ENCODE assay signal across 12 cellular contexts in the genomic region with DNA sequence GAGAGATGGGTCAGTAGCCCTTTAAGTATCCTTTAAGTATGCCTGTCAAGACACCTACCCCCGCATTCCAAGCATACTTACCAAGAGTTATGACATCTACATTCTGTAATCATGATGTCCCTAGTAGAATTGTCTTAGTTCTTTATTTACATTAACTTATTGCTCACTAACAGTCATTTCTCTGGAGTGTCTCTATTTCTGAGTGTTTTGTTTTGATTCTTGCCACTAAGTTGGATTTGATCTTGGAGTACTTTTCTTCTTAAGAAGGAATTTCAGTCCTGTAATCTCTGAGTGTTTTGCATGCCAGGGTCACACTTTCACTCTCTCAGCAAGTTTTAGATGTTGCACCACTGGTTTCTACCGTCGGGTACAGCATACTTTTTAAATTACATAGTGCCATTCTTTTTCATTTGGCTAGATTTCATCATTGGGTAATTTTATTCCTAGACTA.
A peak's percentile ranks its signal among the peaks of the same experiment; 100 is the strongest.
DNase-seq lines count a peak whose midpoint lies in the region; ATAC-seq, FAIRE-seq and TF ChIP-seq lines count a peak whose summit lies in the region.
"Had no signal": no experiment of that assay in that cellular context is flagged by ENCODE, and none has a peak within 500 bp of the region (broad histone marks: within the 10 kb centered on the region; RNA-seq: fewer than 3 reads in every experiment).

No MANE protein-coding gene starts in this region.

- peaks cover 3% of the 10 kb centered on the region for H3K9me3 Mint-ChIP-seq in chondrocyte (ENCODE audit: low read depth)

- DNase-seq in AG04449 (ENCODE audit: low read depth, low spot score) (peak; percentile 94), IMR-90 (peak; percentile 90), chondrocyte (ENCODE audit: low spot score) (no peak), lower lobe of right lung (no peak), HT-29 (ENCODE audit: low spot score) (no peak), GM12892 (ENCODE audit: insufficient read length) (no peak), spleen (no peak), gastrocnemius medialis (no peak)
- DNase-seq: NCI-H1694 had no signal

- BruUV-seq in IMR-90 (replicated peaks; lab: Mats Ljungman, UMichigan): no TSS peak

- H3K4me2 ChIP-seq in IMR-90 (ENCODE audit: low read depth, low read length): no peak overlapping the region

- no peak overlapping the region for H2AK9ac ChIP-seq in IMR-90 (replicated peaks; ENCODE audit: low read depth, low read length, poor library complexity)

- H2AK5ac ChIP-seq in IMR-90 (ENCODE audit: low read depth, low read length): no peak overlapping the region

- in situ Hi-C loops in IMR-90 (cut with MboI; ENCODE audit: low sequenced_read_pairs) (no loop called here), gastrocnemius medialis (cut with MboI; ENCODE audit: low sequenced_read_pairs in 4 of 4) (no loop called here)

- H4K91ac ChIP-seq in IMR-90 (ENCODE audit: insufficient read depth, low read depth, low read length): no peak overlapping the region

- H3K56ac ChIP-seq in IMR-90 (ENCODE audit: extremely low read depth, insufficient read depth, low read length): no peak overlapping the region

- TF ChIP-seq POLR2A in IMR-90 (IDR thresholded peaks at IDR 0.05; ENCODE audit: low read depth, low read length): no peak
- TF ChIP-seq POLR2A in GM12892 (IDR thresholded peaks at IDR 0.05; ENCODE audit: low read depth, low read length): no peak
- TF ChIP-seq POLR2A in spleen (IDR thresholded peaks at IDR 0.05): no peak
- TF ChIP-seq POLR2A in gastrocnemius medialis (IDR thresholded peaks at IDR 0.05): no peak

- H3K36me3 Mint-ChIP-seq in chondrocyte (ENCODE audit: low read depth): no peaks in the 10 kb centered on the region

- H4K20me1 ChIP-seq in IMR-90 (ENCODE audit: insufficient read depth, low read length): no peaks in the 10 kb centered on the region

- H3K18ac ChIP-seq in IMR-90 (ENCODE audit: low read depth, low read length): no peak overlapping the region

- no peaks in the 10 kb centered on the region for H3K36me3 ChIP-seq in IMR-90 (ENCODE audit: control insufficient read depth, insufficient read depth, low read length)
- no peaks in the 10 kb centered on the region for H3K36me3 ChIP-seq in lower lobe of right lung
- H3K36me3 ChIP-seq in spleen: no peaks in the 10 kb centered on the region
- H3K36me3 ChIP-seq in gastrocnemius medialis: no peaks in the 10 kb centered on the region
- H3K36me3 ChIP-seq: ascending aorta had no signal

- no peak overlapping the region for H3K14ac ChIP-seq in IMR-90 (replicated peaks; ENCODE audit: low read depth, low read length)

- no peak overlapping the region for H3K9ac ChIP-seq in IMR-90 (ENCODE audit: low read depth, low read length)

- no peak overlapping the region for H2BK120ac ChIP-seq in IMR-90 (ENCODE audit: low read depth, low read length)

- H3K4me3 ChIP-seq in AG04449 (ENCODE audit: low read depth, low read length): no peak overlapping the region
- no peak overlapping the region for H3K4me3 ChIP-seq in IMR-90 (ENCODE audit: insufficient read depth, low read depth, low read length)
- H3K4me3 ChIP-seq in lower lobe of right lung: no peak overlapping the region
- H3K4me3 ChIP-seq in spleen: no peak overlapping the region
- no peak overlapping the region for H3K4me3 ChIP-seq in gastrocnemius medialis
- H3K4me3 ChIP-seq: ascending aorta had no signal

- H3K4me1 ChIP-seq in IMR-90 (ENCODE audit: control insufficient read depth, insufficient read depth, low read length) (peaks cover 16% of the 10 kb centered on the region), lower lobe of right lung (peaks cover 22% of the 10 kb centered on the region), spleen (no peaks in the 10 kb centered on the region), gastrocnemius medialis (no peaks in the 10 kb centered on the region)

- H3K4ac ChIP-seq in IMR-90 (ENCODE audit: low read depth, low read length): no peak overlapping the region

- no peak overlapping the region for H3K23ac ChIP-seq in IMR-90 (ENCODE audit: low read depth, low read length)

- H2BK5ac ChIP-seq in IMR-90 (ENCODE audit: low read depth, low read length, poor library complexity, severe bottlenecking): peak overlapping the region; percentile 86

- H3K9me3 ChIP-seq in IMR-90 (ENCODE audit: control insufficient read depth, insufficient read depth, low read length): no peaks in the 10 kb centered on the region
- H3K9me3 ChIP-seq in lower lobe of right lung: no peaks in the 10 kb centered on the region
- no peaks in the 10 kb centered on the region for H3K9me3 ChIP-seq in spleen
- no peaks in the 10 kb centered on the region for H3K9me3 ChIP-seq in gastrocnemius medialis
- H3K9me3 ChIP-seq: ascending aorta had no signal

- no peaks in the 10 kb centered on the region for H3K79me1 ChIP-seq in IMR-90 (ENCODE audit: low read depth in 1 of 2, low read length in 2 of 2)

- H4K8ac ChIP-seq in IMR-90 (ENCODE audit: low read depth in 2 of 2, low read length in 2 of 2): no peak overlapping the region

- no peak overlapping the region for H3K27ac ChIP-seq in IMR-90 (ENCODE audit: insufficient read depth, low read length)
- H3K27ac ChIP-seq in lower lobe of right lung: peak overlapping the region; percentile 39
- H3K27ac ChIP-seq in spleen: peak overlapping the region in 1 of 8 donors; percentile 22
- no peak overlapping the region for H3K27ac ChIP-seq in gastrocnemius medialis

- TF ChIP-seq RAD21 in IMR-90 (IDR thresholded peaks at IDR 0.05; ENCODE audit: low read length): no peak

- dilution Hi-C loops in IMR-90 (cut with HindIII; ENCODE audit: low sequenced_read_pairs, unreplicated experiment): no loop called here

- H3K4me3 Mint-ChIP-seq in chondrocyte (ENCODE audit: unreplicated experiment): peak overlapping the region; percentile 2

- WGBS in IMR-90 (ENCODE audit: extremely low coverage in 2 of 2, insufficient read length in 1 of 2), 2 experiments: no CpG with 5 or more reads among the region's 3 CpGs
- WGBS in spleen, 5 donors: 75 to 88% (median 79%) methylated on average over 3 of the region's 3 CpGs

- H3K27me3 ChIP-seq in IMR-90 (ENCODE audit: control insufficient read depth, insufficient read depth, low read length) (no peaks in the 10 kb centered on the region), lower lobe of right lung (ENCODE audit: low read depth) (no peaks in the 10 kb centered on the region), spleen (replicated peaks in 1 of 7) (no peaks in the 10 kb centered on the region), gastrocnemius medialis (no peaks in the 10 kb centered on the region)
- H3K27me3 ChIP-seq: ascending aorta had no signal

- H2BK20ac ChIP-seq in IMR-90 (ENCODE audit: low read depth, low read length): no peak overlapping the region

- peaks cover 7% of the 10 kb centered on the region; the same call in 1 of the 2 replicates for H3K9me1 ChIP-seq in IMR-90 (ENCODE audit: insufficient read depth, low read length)

- TF ChIP-seq CTCF in AG04449 (IDR thresholded peaks at IDR 0.05; ENCODE audit: insufficient read depth, low read length, missing control alignments) (no peak), IMR-90 (conservative IDR thresholded peaks at IDR 0.05; ENCODE audit: low read depth, low read length) (no peak), chondrocyte (IDR thresholded peaks at IDR 0.05) (no peak), lower lobe of right lung (IDR thresholded peaks at IDR 0.05) (no peak), spleen (IDR thresholded peaks at IDR 0.05 in 8 of 11, conservative IDR thresholded peaks at IDR 0.05 in 3 of 11) (no peak), gastrocnemius medialis (IDR thresholded peaks at IDR 0.05 in 4 of 5, conservative IDR thresholded peaks at IDR 0.05 in 1 of 5) (no peak)

- peaks cover 37% of the 10 kb centered on the region for H3K4me1 Mint-ChIP-seq in chondrocyte (ENCODE audit: low read depth)

- CTCF ChIA-PET in AG04449 (lab: Yijun Ruan, JAX): no interaction called here
- CTCF ChIA-PET in IMR-90 (lab: Yijun Ruan, JAX): no interaction called here

- POLR2A ChIA-PET in AG04449 (lab: Yijun Ruan, JAX): no interaction called here
- POLR2A ChIA-PET in IMR-90 (lab: Charles Lee; ENCODE audit: unreplicated experiment): no interaction called here

- no peak overlapping the region for H2AFZ ChIP-seq in IMR-90 (replicated peaks; ENCODE audit: low read length, poor library complexity)

- peak; percentile 80 for ATAC-seq in IMR-90 (ENCODE audit: low read depth)
- ATAC-seq in lower lobe of right lung: peak; percentile 89 to 90
- no peak for ATAC-seq in gastrocnemius medialis
- ATAC-seq: Right ventricle myocardium inferior had no signal

- no peak overlapping the region for H2BK15ac ChIP-seq in IMR-90 (ENCODE audit: low read depth, low read length)

- H3K27me3 Mint-ChIP-seq in chondrocyte (ENCODE audit: low read depth): no peaks in the 10 kb centered on the region

- intact Hi-C loops in IMR-90 (cut with micrococcal nuclease) (loop anchor here (2.0 kb wide), 2 partner anchors 25 to 57 kb away; no protein-coding TSS in a partner anchor), lower lobe of right lung (cut with DNase I) (no loop called here), spleen (cut with DNase I; ENCODE audit: low total_unique reads) (no loop called here), gastrocnemius medialis (cut with DNase I; ENCODE audit: low total_unique reads) (no loop called here)

- H3K27ac Mint-ChIP-seq in chondrocyte (ENCODE audit: unreplicated experiment): peak overlapping the region; percentile 88

- no peak for FAIRE-seq in GM12892 (lab: Jason Lieb, UNC)
- FAIRE-seq: GM12891 had no signal

- H4K5ac ChIP-seq in IMR-90 (ENCODE audit: low read depth, low read length): no peak overlapping the region

TF ChIP-seq in IMR-90, 13 proteins besides CTCF, POLR2A, EP300 and RAD21 (continues in another document):
- TF ChIP-seq NFE2L2 (IDR thresholded peaks at IDR 0.05; ENCODE audit: low read depth, low read length) (no peak), MAZ (IDR thresholded peaks at IDR 0.05; ENCODE audit: borderline replicate concordance, low read depth, low read length) (no peak), MXI1 (IDR thresholded peaks at IDR 0.05; ENCODE audit: borderline replicate concordance, low read depth, low read length) (no peak), FOS (IDR thresholded peaks at IDR 0.05; ENCODE audit: low read depth, low read length) (no peak), CHD1 (IDR thresholded peaks at IDR 0.05; ENCODE audit: low read depth, low read length) (no peak), BHLHE40 (IDR thresholded peaks at IDR 0.05; ENCODE audit: low read depth, low read length) (peak; percentile 54; the same call in 1 of the 2 replicates), RCOR1 (IDR thresholded peaks at IDR 0.05; ENCODE audit: insufficient replicate concordance, low read length) (peak; percentile 38)
- TF ChIP-seq, protein P1, sequence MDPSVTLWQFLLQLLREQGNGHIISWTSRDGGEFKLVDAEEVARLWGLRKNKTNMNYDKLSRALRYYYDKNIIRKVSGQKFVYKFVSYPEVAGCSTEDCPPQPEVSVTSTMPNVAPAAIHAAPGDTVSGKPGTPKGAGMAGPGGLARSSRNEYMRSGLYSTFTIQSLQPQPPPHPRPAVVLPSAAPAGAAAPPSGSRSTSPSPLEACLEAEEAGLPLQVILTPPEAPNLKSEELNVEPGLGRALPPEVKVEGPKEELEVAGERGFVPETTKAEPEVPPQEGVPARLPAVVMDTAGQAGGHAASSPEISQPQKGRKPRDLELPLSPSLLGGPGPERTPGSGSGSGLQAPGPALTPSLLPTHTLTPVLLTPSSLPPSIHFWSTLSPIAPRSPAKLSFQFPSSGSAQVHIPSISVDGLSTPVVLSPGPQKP (IDR thresholded peaks at IDR 0.05; ENCODE audit: borderline replicate concordance, low read depth, low read length): no peak

Comparison
In these comparisons a context has a peak if more than half of its experiments do, and no peak if none do; other contexts are left out.
1. DNase-seq: peak in AG04449 (single experiment) and IMR-90 (single experiment); none in chondrocyte (single experiment), lower lobe of right lung (single experiment), HT-29 (single experiment), GM12892 (single experiment), spleen (single experiment) and gastrocnemius medialis (0 of 2).
2. ATAC-seq: peak in IMR-90 (single experiment) and lower lobe of right lung (2 of 2); none in gastrocnemius medialis (0 of 2).